In genomic region chr12:108338915-108339657, GRCh38 we compare ENCODE assay signal across 9 cellular contexts. TPM values are rescaled to one million over a fixed set of nuclear protein-coding genes. Genes with fewer than 3 reads are reported as not detected.
DNase-seq lines count a peak whose midpoint lies in the region; ATAC-seq and TF ChIP-seq lines count a peak whose summit lies in the region.
"Had no signal": no experiment of that assay in that cellular context is flagged by ENCODE, and none has a peak within 500 bp of the region (broad histone marks: within the 10 kb centered on the region; RNA-seq: fewer than 3 reads in every experiment).

CMKLR1 (minus strand) TSS chr12:108339311; CDS start chr12:108293591, 45,720 bp downstream.

- H3K36me3 Mint-ChIP-seq in neural progenitor cell = no peaks in the 10 kb centered on the region

- no peaks in the 10 kb centered on the region for H4K20me1 ChIP-seq in neural progenitor cell (ENCODE audit: low read depth)

- H3K4me3 ChIP-seq in RWPE2 (ENCODE audit: severe bottlenecking) = no peak within 1 kb of the TSS
- H3K4me3 ChIP-seq in neural progenitor cell = peak within 1 kb of the TSS; percentile 7

- H3K4me1 ChIP-seq in RWPE2 (ENCODE audit: insufficient read depth, poor library complexity, severe bottlenecking) (no peaks in the 10 kb centered on the region), neural progenitor cell (peaks cover 10% of the 10 kb centered on the region)

- no peak within 1 kb of the TSS for H3K9ac ChIP-seq in neural progenitor cell

- peaks cover 3% of the 10 kb centered on the region for H3K9me3 Mint-ChIP-seq in neural progenitor cell

- peaks cover 17% of the 10 kb centered on the region for H3K4me1 Mint-ChIP-seq in neural progenitor cell

- peak within 1 kb of the TSS; percentile 65 for H2AFZ ChIP-seq in neural progenitor cell (replicated peaks)

- no peak within 1 kb of the TSS for H3K4me3 Mint-ChIP-seq in neural progenitor cell

- intact Hi-C loops in left cardiac atrium (cut with DNase I) = no loop called here

- H3K27me3 ChIP-seq in RWPE2 (ENCODE audit: insufficient read depth, poor library complexity, severe bottlenecking) (peaks cover 10% of the 10 kb centered on the region), neural progenitor cell (no peaks in the 10 kb centered on the region)

- no peaks in the 10 kb centered on the region for H3K79me2 ChIP-seq in neural progenitor cell (ENCODE audit: low read depth)

- no peaks in the 10 kb centered on the region for H3K36me3 ChIP-seq in RWPE2 (ENCODE audit: low read depth)
- H3K36me3 ChIP-seq in neural progenitor cell = no peaks in the 10 kb centered on the region

- TF ChIP-seq CTCF in RWPE2 (IDR thresholded peaks at IDR 0.05; ENCODE audit: poor library complexity, severe bottlenecking) (no peak), neural progenitor cell (IDR thresholded peaks at IDR 0.05) (no peak)

- DNase-seq in AG08395 (ENCODE audit: low spot score) = peak; percentile 36
- peak; percentile 41 for DNase-seq in RWPE2 (ENCODE audit: low spot score)
- peak; percentile 70 for DNase-seq in left cardiac atrium
- DNase-seq in neural progenitor cell (ENCODE audit: low spot score) = peak; percentile 22
- no peak for DNase-seq in HuH-7.5 (ENCODE audit: low spot score)
- DNase-seq in kidney glomerular epithelial cell (lab: John Stamatoyannopoulos, UW) = no peak
- no peak for DNase-seq in NCI-H2081 treated with DMSO at 0.1 percent for 48 hours (lab: John Stamatoyannopoulos, UW)
- DNase-seq: NCI-H1930 had no signal

- no peaks in the 10 kb centered on the region for H3F3A ChIP-seq in neural progenitor cell (ENCODE audit: low read depth)

- peaks cover 14% of the 10 kb centered on the region for H3K27me3 Mint-ChIP-seq in neural progenitor cell (ENCODE audit: insufficient read depth, low read depth)

- H3K9me3 ChIP-seq in RWPE2 (ENCODE audit: severe bottlenecking) (no peaks in the 10 kb centered on the region), neural progenitor cell (ENCODE audit: low read depth) (no peaks in the 10 kb centered on the region)

- peak within 1 kb of the TSS; percentile 66 for H3K4me2 ChIP-seq in neural progenitor cell

- H3K27ac ChIP-seq in RWPE2 (ENCODE audit: poor library complexity, severe bottlenecking) = no peak within 1 kb of the TSS
- no peak within 1 kb of the TSS for H3K27ac ChIP-seq in neural progenitor cell

- ATAC-seq in RWPE2 (ENCODE audit: low read depth) = peak; percentile 45; the same call in 1 of the 3 replicates
- peak; percentile 79 to 84 for ATAC-seq in left cardiac atrium
- ATAC-seq in HG02763 (IDR thresholded peaks at IDR 0.05; ENCODE audit: unreplicated experiment) = no peak

- no peak within 1 kb of the TSS for H3K27ac Mint-ChIP-seq in neural progenitor cell

RNA-seq across cellular contexts. Expression of gene CMKLR1, which starts in this region (rescaled TPM):
- 10 to 100 TPM; 11.3 to 16.1 TPM for total RNA-seq in left cardiac atrium
- 0.09 TPM in 1 of 2 replicates, not detected in the other for total RNA-seq in neural progenitor cell (ENCODE audit: low replicate concordance)

Comparison
In these comparisons a context has a peak if more than half of its experiments do, and no peak if none do; other contexts are left out.
1. RNA of gene CMKLR1 (total RNA-seq): 11.3 to 16.1 TPM in left cardiac atrium; 0.09 TPM in neural progenitor cell; every median in the first group is over 10 times any median in the second.
2. Peak in DNase-seq, H3K4me3 ChIP-seq and H3K4me2 ChIP-seq in neural progenitor cell; RNA of the gene not detected or under 1 TPM.
3. DNase-seq: peak in AG08395 (single experiment), RWPE2 (single experiment) and left cardiac atrium (single experiment); none in HuH-7.5 (single experiment), kidney glomerular epithelial cell (single experiment) and NCI-H2081 treated with DMSO at 0.1 percent for 48 hours (single experiment).